In the genomic region with DNA sequence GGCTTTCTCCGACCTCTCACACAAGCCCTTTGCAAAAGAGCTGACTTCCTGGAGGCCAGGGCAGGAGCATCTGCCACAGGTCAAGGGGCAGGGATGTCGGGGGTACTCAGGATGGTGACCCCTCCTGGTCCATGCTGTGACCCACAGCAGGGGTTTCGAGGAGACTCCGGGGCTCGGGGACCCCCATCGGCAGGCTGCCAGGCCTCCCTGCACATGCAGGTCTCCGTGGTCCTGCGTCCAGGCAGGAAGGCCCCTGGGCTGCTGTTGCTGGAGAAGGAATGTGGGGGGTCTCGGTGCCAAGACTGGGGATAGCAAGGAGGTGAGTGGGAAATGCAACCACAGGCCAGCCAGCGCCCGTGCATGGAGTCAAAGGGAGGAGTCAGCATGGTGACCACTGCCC, we compare ENCODE assay signal across 19 cellular contexts.
"Had no signal": no experiment of that assay in that cellular context is flagged by ENCODE, and none has a peak within 500 bp of the region (broad histone marks: within the 10 kb centered on the region; RNA-seq: fewer than 3 reads in every experiment).

No MANE protein-coding gene starts in this region.

- H3K4me1 ChIP-seq: left lung, lower lobe of right lung, parathyroid adenoma, prostate gland had no signal

- H3K27me3 ChIP-seq: dorsolateral prefrontal cortex, left lung, sigmoid colon, stomach had no signal

- H3K4me3 ChIP-seq: dorsolateral prefrontal cortex, left lung, lower lobe of right lung, prostate gland, sigmoid colon, stomach had no signal

- ATAC-seq: left lung, lower lobe of right lung, natural killer cell had no signal

- DNase-seq: cortex of kidney; dorsolateral prefrontal cortex; effector CD8-positive, alpha-beta T cell; foreskin melanocyte; immature natural killer cell; left lung; lower lobe of right lung; natural killer cell; retina; sigmoid colon; small intestine; stimulated activated CD4-positive, alpha-beta T cell treated with anti-CD3 and anti-CD28 coated beads, Interleukin-12 subunit alpha, Interleukin-12 subunit beta, amount 100 ng/mL, for 4 hours; stimulated activated naive CD4-positive, alpha-beta T cell; stomach; substantia nigra had no signal

- H3K9me3 ChIP-seq: left lung, lower lobe of right lung, prostate gland, sigmoid colon, stomach had no signal

- H2AFZ ChIP-seq: parathyroid adenoma had no signal

- H3K79me2 ChIP-seq: parathyroid adenoma had no signal

- H3K27ac ChIP-seq: left lung, lower lobe of right lung, parathyroid adenoma, prostate gland, sigmoid colon, stomach had no signal

- FAIRE-seq: keratinocyte, small intestine, urothelium cell line had no signal

- H3K36me3 ChIP-seq: prostate gland had no signal

- H3K9ac ChIP-seq: parathyroid adenoma had no signal
